In genomic region chr21:36113647-36114428, GRCh38 we compare ENCODE assay signal across 8 cellular contexts. TPM values are rescaled to one million over a fixed set of nuclear protein-coding genes. Genes with fewer than 3 reads are reported as not detected.
DNase-seq lines count a peak whose midpoint lies in the region; ATAC-seq and TF ChIP-seq lines count a peak whose summit lies in the region.

No MANE protein-coding gene starts in this region.

- POLR2A ChIA-PET in naive thymus-derived CD8-positive, alpha-beta T cell (lab: Charles Lee), result interaction anchor here (0.5 to 1.8 kb wide), 12 partner anchors 10 to 690 kb away, joined by 3 to 9 read pairs (median 5); partner anchors contain the start of genes CBR1, MORC3 and SETD4

- H3K9me3 ChIP-seq in mammary epithelial cell (replicated peaks; ENCODE audit: insufficient read depth, low read length), result no peaks in the 10 kb centered on the region

- no peak for TF ChIP-seq CTCF in mammary epithelial cell (conservative IDR thresholded peaks at IDR 0.05 in 1 of 2, IDR thresholded peaks at IDR 0.05 in 1 of 2; ENCODE audit: extremely low read depth in 1 of 2, insufficient read depth in 1 of 2, low read depth in 1 of 2, low read length in 2 of 2)

- no peak overlapping the region for H3K9ac ChIP-seq in mammary epithelial cell (ENCODE audit: insufficient read depth, low read length)

- H4K20me1 ChIP-seq in mammary epithelial cell (ENCODE audit: insufficient read depth, low read length), result no peaks in the 10 kb centered on the region

- no TSS peak for BruUV-seq in mammary epithelial cell (replicated peaks; lab: Mats Ljungman, UMichigan)

- CTCF ChIA-PET in mammary epithelial cell (lab: Charles Lee; ENCODE audit: low non-redundant PET), result no interaction called here

- peak overlapping the region; percentile 77 to 95 (median 88) for H3K4me3 Mint-ChIP-seq in naive thymus-derived CD8-positive, alpha-beta T cell

- no peak overlapping the region for H3K4me2 ChIP-seq in mammary epithelial cell (ENCODE audit: insufficient read depth, low read depth, low read length)

- H2AFZ ChIP-seq in mammary epithelial cell (ENCODE audit: low read depth, low read length), result no peak overlapping the region

- peak; percentile 88 to 93 for ATAC-seq in naive thymus-derived CD8-positive, alpha-beta T cell
- ATAC-seq in HG02763 (IDR thresholded peaks at IDR 0.05; ENCODE audit: unreplicated experiment), result no peak

- no peaks in the 10 kb centered on the region for H3K9me3 Mint-ChIP-seq in naive thymus-derived CD8-positive, alpha-beta T cell

- H3K27me3 ChIP-seq in mammary epithelial cell (ENCODE audit: insufficient read depth, low read length), result no peaks in the 10 kb centered on the region

- H3K27me3 Mint-ChIP-seq in naive thymus-derived CD8-positive, alpha-beta T cell, result peaks cover 0 to 2% (median 0%) of the 10 kb centered on the region in 5 donors

- H3K79me2 ChIP-seq in mammary epithelial cell (ENCODE audit: insufficient read depth, low read length), result no peaks in the 10 kb centered on the region

- H3K4me3 ChIP-seq in mammary epithelial cell (replicated peaks in 1 of 3; ENCODE audit: insufficient read depth in 1 of 3, low read depth in 2 of 3, low read length in 3 of 3), result no peak overlapping the region

- intact Hi-C loops in mammary epithelial cell (cut with micrococcal nuclease), result loop anchor here (2.0 to 10.0 kb wide), 4 partner anchors 23 to 1422 kb away; no protein-coding TSS in a partner anchor

- peak overlapping the region; percentile 81 to 97 (median 92) for H3K27ac Mint-ChIP-seq in naive thymus-derived CD8-positive, alpha-beta T cell

- dilution Hi-C loops in mammary epithelial cell (cut with HindIII; ENCODE audit: low sequenced_read_pairs), result no loop called here

- H3K27ac ChIP-seq in mammary epithelial cell (ENCODE audit: insufficient read depth, low read depth, low read length), result no peak overlapping the region

- WGBS in mammary epithelial cell (ENCODE audit: low coverage, missing lambda C conversion rate), result 93% methylated on average over 13 of the region's 17 CpGs

- H3K36me3 ChIP-seq in mammary epithelial cell (ENCODE audit: insufficient read depth, low read length), result no peaks in the 10 kb centered on the region

- peaks cover 10 to 37% (median 34%) of the 10 kb centered on the region in 4 donors for H3K4me1 Mint-ChIP-seq in naive thymus-derived CD8-positive, alpha-beta T cell

- in situ Hi-C loops in mammary epithelial cell (cut with MboI; ENCODE audit: low sequenced_read_pairs in 2 of 2), result no loop called here
- in situ Hi-C loops in ACHN (cut with HindIII; ENCODE audit: low pct_ligation_motif_present, low pct_unique_long_range_greater_than_20kb, low sequenced_read_pairs), result no loop called here

- H3K36me3 Mint-ChIP-seq in naive thymus-derived CD8-positive, alpha-beta T cell, result no peaks in the 10 kb centered on the region

- DNase-seq in COLO829 (ENCODE audit: low spot score), result peak; percentile 22
- peak; percentile 85 for DNase-seq in NCI-H2227 (lab: John Stamatoyannopoulos, UW; ENCODE audit: unreplicated experiment)
- DNase-seq in activated naive CD4-positive, alpha-beta T cell treated with Interleukin-2 at 50 U/mL for 16 hours, result peak; percentile 55
- peak; percentile 30 to 87 (median 70) for DNase-seq in naive thymus-derived CD8-positive, alpha-beta T cell
- DNase-seq in mammary epithelial cell, result no peak
- DNase-seq in ACHN, result no peak
- DNase-seq in nucleus accumbens (lab: John Stamatoyannopoulos, UW), result no peak

- H3K4me1 ChIP-seq in mammary epithelial cell (ENCODE audit: insufficient read depth, low read length), result no peaks in the 10 kb centered on the region

RNA-seq across cellular contexts. Expression of gene CBR3, which starts 21.0 kb away (rescaled TPM):
- 1 to 10 TPM; 4.6 to 5.3 TPM for total RNA-seq in naive thymus-derived CD8-positive, alpha-beta T cell
- 10 to 100 TPM in 1 of 3 donors, 1 to 10 TPM in 2; 5.4 to 11.6 (median 8.0) TPM for polyA plus RNA-seq in naive thymus-derived CD8-positive, alpha-beta T cell
- total RNA-seq in mammary epithelial cell, result 1 to 10 TPM; 1.2 to 5.8 TPM
- 6.5 TPM for polyA plus RNA-seq in mammary epithelial cell
- not detected for polyA minus RNA-seq in mammary epithelial cell

RNA-seq across cellular contexts. Expression of gene DOP1B, which starts 42.8 kb away (rescaled TPM):
- total RNA-seq in naive thymus-derived CD8-positive, alpha-beta T cell, result 10 to 100 TPM; 15.4 to 15.8 TPM
- polyA plus RNA-seq in naive thymus-derived CD8-positive, alpha-beta T cell, result 1 to 10 TPM; 4.6 to 8.4 (median 5.0) TPM
- total RNA-seq in mammary epithelial cell, result 10 to 100 TPM; 10.4 to 16.2 TPM
- polyA plus RNA-seq in mammary epithelial cell, result 4.1 TPM
- polyA minus RNA-seq in mammary epithelial cell, result 11.2 TPM

RNA-seq across cellular contexts. Expression of gene CBR1, which starts 44.0 kb away (rescaled TPM):
- 10 to 100 TPM; 23.9 to 24.6 TPM for total RNA-seq in naive thymus-derived CD8-positive, alpha-beta T cell
- polyA plus RNA-seq in naive thymus-derived CD8-positive, alpha-beta T cell, result 10 to 100 TPM; 36.3 to 59.9 (median 50.8) TPM
- total RNA-seq in mammary epithelial cell, result 100 to 1,000 TPM in 1 of 2 donors, 10 to 100 TPM in 1; 95.0 to 105 TPM
- polyA plus RNA-seq in mammary epithelial cell, result 267 TPM
- polyA minus RNA-seq in mammary epithelial cell, result 93.5 TPM

RNA-seq across cellular contexts. Expression of gene SETD4, which starts 53.5 kb away (rescaled TPM):
- 10 to 100 TPM; 25.4 to 31.7 TPM for total RNA-seq in naive thymus-derived CD8-positive, alpha-beta T cell
- polyA plus RNA-seq in naive thymus-derived CD8-positive, alpha-beta T cell, result 1 to 10 TPM; 6.5 to 9.8 (median 9.6) TPM
- 10 to 100 TPM; 21.3 to 29.5 TPM for total RNA-seq in mammary epithelial cell
- 9.9 TPM for polyA plus RNA-seq in mammary epithelial cell
- polyA minus RNA-seq in mammary epithelial cell, result 21.0 TPM

Comparison
In these comparisons a context has a peak if more than half of its experiments do, and no peak if none do; other contexts are left out.
1. DNase-seq: peak in COLO829 (single experiment), NCI-H2227 (single experiment), activated naive CD4-positive, alpha-beta T cell treated with Interleukin-2 at 50 U/mL for 16 hours (single experiment) and naive thymus-derived CD8-positive, alpha-beta T cell (10 of 10); none in mammary epithelial cell (single experiment), ACHN (single experiment) and nucleus accumbens (0 of 56).